1 cellular context compared by ENCODE assay signal in the genomic region with DNA sequence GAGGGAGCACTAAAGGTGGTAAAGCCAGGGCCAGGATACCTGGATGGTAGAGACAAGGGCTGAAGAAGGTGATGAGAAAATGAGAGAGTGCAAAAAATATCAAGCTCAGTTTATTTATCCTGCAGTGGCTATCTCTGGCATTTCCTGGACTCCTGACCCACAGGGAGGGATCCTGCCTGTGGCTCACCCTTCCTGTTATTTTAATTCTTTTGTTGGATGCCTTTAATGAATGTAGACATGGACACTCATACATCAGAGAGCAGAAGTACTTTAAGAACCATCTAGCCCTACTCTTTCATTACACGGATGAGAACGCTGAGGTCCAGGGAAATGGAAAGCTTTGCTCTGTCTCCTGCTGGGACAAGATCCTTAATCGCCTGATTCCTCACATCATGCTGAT.
TF ChIP-seq lines count a peak whose summit lies in the region.

No MANE protein-coding gene starts in this region.

TF ChIP-seq in H1, 55 proteins besides CTCF, POLR2A, EP300 and RAD21:
- TF ChIP-seq BCL11A (IDR thresholded peaks at IDR 0.05; ENCODE audit: low read depth in 2 of 2, low read length in 2 of 2) (no peak), E2F6 (IDR thresholded peaks at IDR 0.05) (no peak), HDAC2 (IDR thresholded peaks at IDR 0.05; ENCODE audit: borderline replicate concordance in 1 of 2, low read depth in 2 of 2, low read length in 2 of 2) (no peak), SIX5 (IDR thresholded peaks at IDR 0.05; ENCODE audit: low read depth, low read length) (no peak), ZNF274 (IDR thresholded peaks at IDR 0.05; ENCODE audit: borderline replicate concordance, extremely low read depth, low read length) (no peak), SUZ12 (IDR thresholded peaks at IDR 0.05; ENCODE audit: low read length) (no peak)
